ENCODE assay signal across 8 cellular contexts in genomic region chr6:166341915-166342292, GRCh38. TPM values are rescaled to one million over a fixed set of nuclear protein-coding genes. Genes with fewer than 3 reads are reported as not detected.
A peak's percentile ranks its signal among the peaks of the same experiment; 100 is the strongest.
DNase-seq lines count a peak whose midpoint lies in the region; ATAC-seq, FAIRE-seq and TF ChIP-seq lines count a peak whose summit lies in the region.

No MANE protein-coding gene starts in this region.

- DNase-seq in SJCRH30 (peak in 1 of 2 experiments; percentile 27), cerebellar nuclear complex (lab: John Stamatoyannopoulos, UW) (no peak), GM12891 (ENCODE audit: insufficient read length, low spot score) (no peak)
- no peak for DNase-seq in natural killer cell treated with Interleukin-12 subunit alpha and Interleukin-12 subunit beta and Interleukin-15 and Interleukin-18, amount 100 ng/mL, for 72 hours (ENCODE audit: low spot score)
- DNase-seq in effector CD8-positive, alpha-beta T cell (lab: John Stamatoyannopoulos, UW): no peak

- peak; percentile 6 for ATAC-seq in GM19438 (IDR thresholded peaks at IDR 0.05; ENCODE audit: low read depth, unreplicated experiment)
- ATAC-seq in natural killer cell treated with Interleukin-12 subunit alpha and Interleukin-12 subunit beta and Interleukin-15 and Interleukin-18, amount 100 ng/mL, for 72 hours: no peak
- no peak for ATAC-seq in HG03457 (IDR thresholded peaks at IDR 0.05; ENCODE audit: unreplicated experiment)

- FAIRE-seq in GM12891 (lab: Jason Lieb, UNC): no peak

- H3K9me3 ChIP-seq in SJCRH30 (replicated peaks) (no peaks in the 10 kb centered on the region), endocrine pancreas (ENCODE audit: control insufficient read depth, low read length) (no peaks in the 10 kb centered on the region)

- H3K9me3 Mint-ChIP-seq in natural killer cell treated with Interleukin-12 subunit alpha and Interleukin-12 subunit beta and Interleukin-15 and Interleukin-18, amount 100 ng/mL, for 72 hours: no peaks in the 10 kb centered on the region

- H3K36me3 Mint-ChIP-seq in natural killer cell treated with Interleukin-12 subunit alpha and Interleukin-12 subunit beta and Interleukin-15 and Interleukin-18, amount 100 ng/mL, for 72 hours: peaks cover 5% of the 10 kb centered on the region

- peaks cover 24% of the 10 kb centered on the region for H3K4me1 ChIP-seq in SJCRH30
- H3K4me1 ChIP-seq in endocrine pancreas (ENCODE audit: control insufficient read depth, insufficient read depth, low read length): peaks cover 10% of the 10 kb centered on the region

- H3K9ac ChIP-seq in endocrine pancreas (ENCODE audit: control insufficient read depth, insufficient read depth, low read length): peak overlapping the region; percentile 95

- peaks cover 11 to 19% of the 10 kb centered on the region in 2 donors for H3K4me1 Mint-ChIP-seq in natural killer cell treated with Interleukin-12 subunit alpha and Interleukin-12 subunit beta and Interleukin-15 and Interleukin-18, amount 100 ng/mL, for 72 hours (ENCODE audit: low read depth in 2 of 2)

- H3K36me3 ChIP-seq in SJCRH30 (peaks cover 9% of the 10 kb centered on the region), endocrine pancreas (ENCODE audit: control insufficient read depth, insufficient read depth, low read length) (no peaks in the 10 kb centered on the region)

- peak overlapping the region; percentile 87 for H3K4me3 Mint-ChIP-seq in natural killer cell treated with Interleukin-12 subunit alpha and Interleukin-12 subunit beta and Interleukin-15 and Interleukin-18, amount 100 ng/mL, for 72 hours

- H3K27ac ChIP-seq in SJCRH30: peak overlapping the region; percentile 82

- no peak for TF ChIP-seq POLR2A in GM12891 (IDR thresholded peaks at IDR 0.05; ENCODE audit: low read depth, low read length)

- peak overlapping the region; percentile 80 to 83 for H3K27ac Mint-ChIP-seq in natural killer cell treated with Interleukin-12 subunit alpha and Interleukin-12 subunit beta and Interleukin-15 and Interleukin-18, amount 100 ng/mL, for 72 hours

- H3K4me3 ChIP-seq in SJCRH30: peak overlapping the region; percentile 81
- peak overlapping the region; percentile 89 for H3K4me3 ChIP-seq in endocrine pancreas (ENCODE audit: control insufficient read depth, insufficient read depth, low read length)

- no peaks in the 10 kb centered on the region for H3K27me3 Mint-ChIP-seq in natural killer cell treated with Interleukin-12 subunit alpha and Interleukin-12 subunit beta and Interleukin-15 and Interleukin-18, amount 100 ng/mL, for 72 hours

- H3K27me3 ChIP-seq in SJCRH30 (no peaks in the 10 kb centered on the region), endocrine pancreas (ENCODE audit: control insufficient read depth, insufficient read depth, low read length) (no peaks in the 10 kb centered on the region)

TF ChIP-seq in GM12891, 5 proteins besides CTCF, POLR2A, EP300 and RAD21:
- TF ChIP-seq TAF1 (IDR thresholded peaks at IDR 0.05; ENCODE audit: low read depth, low read length): no peak
- no peak for TF ChIP-seq PAX5 (IDR thresholded peaks at IDR 0.05; ENCODE audit: insufficient read depth, low read length, severe bottlenecking)
- no peak for TF ChIP-seq POU2F2 (IDR thresholded peaks at IDR 0.05; ENCODE audit: low read depth, low read length)
- TF ChIP-seq POLR2AphosphoS5 (IDR thresholded peaks at IDR 0.05; ENCODE audit: low read depth, low read length): no peak
- no peak for TF ChIP-seq SPI1 (IDR thresholded peaks at IDR 0.05; ENCODE audit: low read depth, low read length)

RNA-seq across cellular contexts. Expression of gene SFT2D1, which starts 0.4 kb away (rescaled TPM):
- total RNA-seq in SJCRH30 (2014; rRNA removed; shearing (Covaris generic)): 70.1 and 75.8 TPM in 2 replicates
- 10 to 100 TPM; 40.7 to 67.5 TPM for total RNA-seq in natural killer cell treated with Interleukin-12 subunit alpha and Interleukin-12 subunit beta and Interleukin-15 and Interleukin-18, amount 100 ng/mL, for 72 hours
- 118 TPM for polyA plus RNA-seq in GM12891 (2012; ENCODE audit: low read depth, missing spikeins)

RNA-seq across cellular contexts. Expression of gene PRR18, which starts 33.7 kb away (rescaled TPM):
- total RNA-seq in SJCRH30 (2014; rRNA removed; shearing (Covaris generic)): 0.33 and 0.47 TPM in 2 replicates
- total RNA-seq in natural killer cell treated with Interleukin-12 subunit alpha and Interleukin-12 subunit beta and Interleukin-15 and Interleukin-18, amount 100 ng/mL, for 72 hours: not detected
- polyA plus RNA-seq in GM12891 (2012; ENCODE audit: low read depth, missing spikeins): 5.7 TPM

RNA-seq across cellular contexts. Expression of gene MPC1, which starts 40.8 kb away (rescaled TPM):
- 76.0 and 89.2 TPM in 2 replicates for total RNA-seq in SJCRH30 (2014; rRNA removed; shearing (Covaris generic))
- 10 to 100 TPM; 11.5 to 30.4 TPM for total RNA-seq in natural killer cell treated with Interleukin-12 subunit alpha and Interleukin-12 subunit beta and Interleukin-15 and Interleukin-18, amount 100 ng/mL, for 72 hours
- polyA plus RNA-seq in GM12891 (2012; ENCODE audit: low read depth, missing spikeins): 62.7 TPM
